In the genomic region with DNA sequence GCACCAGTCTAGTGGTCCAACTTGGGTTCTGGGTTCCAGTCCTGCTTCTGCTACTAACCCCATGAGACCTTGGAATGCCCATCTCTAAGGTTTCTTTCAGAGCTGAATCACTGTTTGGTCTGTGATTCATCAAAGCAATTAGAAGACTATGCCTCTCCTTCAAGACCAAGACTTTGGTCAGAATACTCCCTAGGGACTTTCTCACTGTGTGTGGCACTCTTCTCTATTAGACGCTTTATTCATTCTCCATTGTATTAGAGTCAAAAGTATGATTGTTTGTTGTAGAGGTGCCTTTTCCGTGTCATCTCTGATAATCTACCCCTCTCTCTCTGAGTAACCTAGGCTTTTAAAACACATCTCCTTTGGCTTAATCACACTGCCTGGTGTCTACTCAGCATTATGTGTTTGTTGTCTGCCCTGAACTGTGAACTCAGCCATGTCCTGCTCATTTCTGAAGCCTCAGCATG, we compare ENCODE assay signal across 12 cellular contexts.
DNase-seq lines count a peak whose midpoint lies in the region; ATAC-seq and TF ChIP-seq lines count a peak whose summit lies in the region.
"Had no signal": no experiment of that assay in that cellular context is flagged by ENCODE, and none has a peak within 500 bp of the region (broad histone marks: within the 10 kb centered on the region; RNA-seq: fewer than 3 reads in every experiment).

No MANE protein-coding gene starts in this region.

- no peak overlapping the region for H3K4me3 ChIP-seq in transverse colon
- no peak overlapping the region for H3K4me3 ChIP-seq in body of pancreas

- H3K27me3 Mint-ChIP-seq in activated naive CD8-positive, alpha-beta T cell treated with anti-CD3 and anti-CD28 coated beads, Interleukin-2, amount 50 U/mL, for 24 hours: no peaks in the 10 kb centered on the region
- H3K27me3 Mint-ChIP-seq in activated naive CD8-positive, alpha-beta T cell treated with anti-CD3 and anti-CD28 coated beads for 36 hours: no peaks in the 10 kb centered on the region

- no peaks in the 10 kb centered on the region for H3K27me3 ChIP-seq in transverse colon
- H3K27me3 ChIP-seq in body of pancreas: no peaks in the 10 kb centered on the region
- H3K27me3 ChIP-seq: BE2C had no signal

- ATAC-seq in activated naive CD8-positive, alpha-beta T cell treated with anti-CD3 and anti-CD28 coated beads, Interleukin-2, amount 50 U/mL, for 24 hours: peak; percentile 72
- no peak for ATAC-seq in body of pancreas

- no peak for DNase-seq in activated naive CD8-positive, alpha-beta T cell treated with anti-CD3 and anti-CD28 coated beads, Interleukin-2, amount 50 U/mL, for 24 hours
- no peak for DNase-seq in activated naive CD8-positive, alpha-beta T cell treated with anti-CD3 and anti-CD28 coated beads for 36 hours
- DNase-seq in T1000 (lab: John Stamatoyannopoulos, UW) (peak; percentile 28), iris pigment epithelial cell (ENCODE audit: low read depth) (peak; percentile 60), transverse colon (no peak), body of pancreas (no peak), NCI-H446 (lab: John Stamatoyannopoulos, UW) (no peak), NCI-H524 treated with DMSO at 0.1 percent for 48 hours (lab: John Stamatoyannopoulos, UW) (no peak)
- DNase-seq: activated CD4-positive, alpha-beta T cell treated with anti-CD3 and anti-CD28 coated beads for 4 hours; BE2C; NCI-H1092; stimulated activated CD4-positive, alpha-beta T cell treated with anti-CD3 and anti-CD28 coated beads, Interleukin-4, amount 100 ng/mL, for 24 hours had no signal

- H3K4me1 Mint-ChIP-seq in activated naive CD8-positive, alpha-beta T cell treated with anti-CD3 and anti-CD28 coated beads, Interleukin-2, amount 50 U/mL, for 24 hours: peaks cover 32% of the 10 kb centered on the region
- H3K4me1 Mint-ChIP-seq in activated naive CD8-positive, alpha-beta T cell treated with anti-CD3 and anti-CD28 coated beads for 36 hours: peaks cover 8% of the 10 kb centered on the region

- WGBS in transverse colon (ENCODE audit: low coverage in 1 of 2), 2 donors: 67 to 84% methylated on average over 1 to 2 of the region's 2 CpGs
- 85 to 97% methylated on average over 2 of the region's 2 CpGs for WGBS in body of pancreas, 2 donors

- TF ChIP-seq CTCF in transverse colon (IDR thresholded peaks at IDR 0.05) (no peak), body of pancreas (IDR thresholded peaks at IDR 0.05) (no peak)

- no peaks in the 10 kb centered on the region for H3K36me3 Mint-ChIP-seq in activated naive CD8-positive, alpha-beta T cell treated with anti-CD3 and anti-CD28 coated beads, Interleukin-2, amount 50 U/mL, for 24 hours (ENCODE audit: low read depth)
- H3K36me3 Mint-ChIP-seq in activated naive CD8-positive, alpha-beta T cell treated with anti-CD3 and anti-CD28 coated beads for 36 hours: peaks cover 4% of the 10 kb centered on the region

- TF ChIP-seq POLR2A in transverse colon (IDR thresholded peaks at IDR 0.05): no peak
- TF ChIP-seq POLR2A in body of pancreas (IDR thresholded peaks at IDR 0.05): no peak

- H3K36me3 ChIP-seq in transverse colon: no peaks in the 10 kb centered on the region
- no peaks in the 10 kb centered on the region for H3K36me3 ChIP-seq in body of pancreas (replicated peaks in 1 of 2; ENCODE audit: insufficient read depth in 1 of 2, low read depth in 2 of 2)
- H3K36me3 ChIP-seq: BE2C had no signal

- H3K9me3 ChIP-seq in transverse colon: no peaks in the 10 kb centered on the region
- no peaks in the 10 kb centered on the region for H3K9me3 ChIP-seq in body of pancreas
- H3K9me3 ChIP-seq: BE2C had no signal

- peak overlapping the region; percentile 45 to 68 (median 60) for H3K27ac ChIP-seq in transverse colon
- no peak overlapping the region for H3K27ac ChIP-seq in body of pancreas

- no peak overlapping the region for H3K4me3 Mint-ChIP-seq in activated naive CD8-positive, alpha-beta T cell treated with anti-CD3 and anti-CD28 coated beads, Interleukin-2, amount 50 U/mL, for 24 hours
- H3K4me3 Mint-ChIP-seq in activated naive CD8-positive, alpha-beta T cell treated with anti-CD3 and anti-CD28 coated beads for 36 hours: no peak overlapping the region

- in situ Hi-C loops in transverse colon (cut with MboI; ENCODE audit: low pct_ligation_motif_present in 1 of 4, low pct_unique_long_range_greater_than_20kb in 1 of 4, low sequenced_read_pairs in 3 of 4): no loop called here

- no peak for TF ChIP-seq EP300 in transverse colon (IDR thresholded peaks at IDR 0.05; ENCODE audit: low read depth)

- intact Hi-C loops in transverse colon (cut with DNase I; ENCODE audit: low total_unique reads): no loop called here
- intact Hi-C loops in body of pancreas (cut with DNase I): no loop called here

- H3K27ac Mint-ChIP-seq in activated naive CD8-positive, alpha-beta T cell treated with anti-CD3 and anti-CD28 coated beads, Interleukin-2, amount 50 U/mL, for 24 hours: no peak overlapping the region
- H3K27ac Mint-ChIP-seq in activated naive CD8-positive, alpha-beta T cell treated with anti-CD3 and anti-CD28 coated beads for 36 hours: no peak overlapping the region

- H3K4me1 ChIP-seq in transverse colon (peaks cover 13 to 89% (median 56%) of the 10 kb centered on the region in 4 donors), body of pancreas (peaks cover 7% of the 10 kb centered on the region)
- H3K4me1 ChIP-seq: BE2C had no signal

- no peaks in the 10 kb centered on the region for H3K9me3 Mint-ChIP-seq in activated naive CD8-positive, alpha-beta T cell treated with anti-CD3 and anti-CD28 coated beads, Interleukin-2, amount 50 U/mL, for 24 hours
- no peaks in the 10 kb centered on the region for H3K9me3 Mint-ChIP-seq in activated naive CD8-positive, alpha-beta T cell treated with anti-CD3 and anti-CD28 coated beads for 36 hours

Comparison
In these comparisons a context has a peak if more than half of its experiments do, and no peak if none do; other contexts are left out.
1. DNase-seq: peak in T1000 (single experiment) and iris pigment epithelial cell (single experiment); none in activated naive CD8-positive, alpha-beta T cell treated with anti-CD3 and anti-CD28 coated beads, Interleukin-2, amount 50 U/mL, for 24 hours (single experiment), activated naive CD8-positive, alpha-beta T cell treated with anti-CD3 and anti-CD28 coated beads for 36 hours (single experiment), transverse colon (single experiment), body of pancreas (0 of 4), NCI-H446 (0 of 2) and NCI-H524 treated with DMSO at 0.1 percent for 48 hours (single experiment).
2. H3K27ac ChIP-seq: peak in transverse colon (4 of 4); none in body of pancreas (0 of 4).